1 cellular context compared by ENCODE assay signal in genomic region chr5:10485142-10485795, GRCh38.
TF ChIP-seq lines count a peak whose summit lies in the region.

No MANE protein-coding gene starts in this region.

TF ChIP-seq in IMR-90, 13 proteins besides CTCF, POLR2A, EP300 and RAD21 (continued from another document):
- TF ChIP-seq ELK1 (IDR thresholded peaks at IDR 0.05; ENCODE audit: borderline replicate concordance, low read depth, low read length) (no peak), MAZ (IDR thresholded peaks at IDR 0.05; ENCODE audit: borderline replicate concordance, low read depth, low read length) (no peak)
